Comparison of ENCODE assay signal across 1 cellular context in genomic region chr11:9264381-9265210, GRCh38.
A peak's percentile ranks its signal among the peaks of the same experiment; 100 is the strongest.
TF ChIP-seq lines count a peak whose summit lies in the region.

No MANE protein-coding gene starts in this region.

TF ChIP-seq in HepG2, 621 proteins besides CTCF, POLR2A, EP300 and RAD21 (continued from another document):
- TF ChIP-seq, protein P1, sequence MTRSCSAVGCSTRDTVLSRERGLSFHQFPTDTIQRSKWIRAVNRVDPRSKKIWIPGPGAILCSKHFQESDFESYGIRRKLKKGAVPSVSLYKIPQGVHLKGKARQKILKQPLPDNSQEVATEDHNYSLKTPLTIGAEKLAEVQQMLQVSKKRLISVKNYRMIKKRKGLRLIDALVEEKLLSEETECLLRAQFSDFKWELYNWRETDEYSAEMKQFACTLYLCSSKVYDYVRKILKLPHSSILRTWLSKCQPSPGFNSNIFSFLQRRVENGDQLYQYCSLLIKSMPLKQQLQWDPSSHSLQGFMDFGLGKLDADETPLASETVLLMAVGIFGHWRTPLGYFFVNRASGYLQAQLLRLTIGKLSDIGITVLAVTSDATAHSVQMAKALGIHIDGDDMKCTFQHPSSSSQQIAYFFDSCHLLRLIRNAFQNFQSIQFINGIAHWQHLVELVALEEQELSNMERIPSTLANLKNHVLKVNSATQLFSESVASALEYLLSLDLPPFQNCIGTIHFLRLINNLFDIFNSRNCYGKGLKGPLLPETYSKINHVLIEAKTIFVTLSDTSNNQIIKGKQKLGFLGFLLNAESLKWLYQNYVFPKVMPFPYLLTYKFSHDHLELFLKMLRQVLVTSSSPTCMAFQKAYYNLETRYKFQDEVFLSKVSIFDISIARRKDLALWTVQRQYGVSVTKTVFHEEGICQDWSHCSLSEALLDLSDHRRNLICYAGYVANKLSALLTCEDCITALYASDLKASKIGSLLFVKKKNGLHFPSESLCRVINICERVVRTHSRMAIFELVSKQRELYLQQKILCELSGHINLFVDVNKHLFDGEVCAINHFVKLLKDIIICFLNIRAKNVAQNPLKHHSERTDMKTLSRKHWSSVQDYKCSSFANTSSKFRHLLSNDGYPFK (CRISPR knock-in tag; IDR thresholded peaks at IDR 0.05; ENCODE audit: borderline replicate concordance), result no peak
- no peak for TF ChIP-seq KLF15 (CRISPR knock-in tag; IDR thresholded peaks at IDR 0.05; ENCODE audit: borderline replicate concordance)
- TF ChIP-seq MED8 (CRISPR knock-in tag; IDR thresholded peaks at IDR 0.05; ENCODE audit: insufficient replicate concordance), result no peak
- no peak for TF ChIP-seq ZSCAN5A (CRISPR knock-in tag; IDR thresholded peaks at IDR 0.05; ENCODE audit: borderline replicate concordance)
- TF ChIP-seq MAF1 (CRISPR knock-in tag; IDR thresholded peaks at IDR 0.05; ENCODE audit: borderline replicate concordance), result no peak
- no peak for TF ChIP-seq BHLHE40 (IDR thresholded peaks at IDR 0.05; ENCODE audit: low read length)
- no peak for TF ChIP-seq ZFP36L1 (CRISPR knock-in tag; IDR thresholded peaks at IDR 0.05)
- no peak for TF ChIP-seq SOX5 (CRISPR knock-in tag; IDR thresholded peaks at IDR 0.05; ENCODE audit: borderline replicate concordance)
- no peak for TF ChIP-seq YY1 (IDR thresholded peaks at IDR 0.05; ENCODE audit: insufficient read depth, insufficient replicate concordance, low read depth, low read length)
- no peak for TF ChIP-seq ZSCAN9 (CRISPR knock-in tag; IDR thresholded peaks at IDR 0.05; ENCODE audit: borderline replicate concordance)
- TF ChIP-seq SRSF4 (IDR thresholded peaks at IDR 0.05; ENCODE audit: low read depth, low read length, poor library complexity, severe bottlenecking), result no peak
- peak; percentile 41; the same call in 1 of the 2 replicates for TF ChIP-seq HDAC1 (CRISPR knock-in tag; IDR thresholded peaks at IDR 0.05)
- TF ChIP-seq, protein P2, sequence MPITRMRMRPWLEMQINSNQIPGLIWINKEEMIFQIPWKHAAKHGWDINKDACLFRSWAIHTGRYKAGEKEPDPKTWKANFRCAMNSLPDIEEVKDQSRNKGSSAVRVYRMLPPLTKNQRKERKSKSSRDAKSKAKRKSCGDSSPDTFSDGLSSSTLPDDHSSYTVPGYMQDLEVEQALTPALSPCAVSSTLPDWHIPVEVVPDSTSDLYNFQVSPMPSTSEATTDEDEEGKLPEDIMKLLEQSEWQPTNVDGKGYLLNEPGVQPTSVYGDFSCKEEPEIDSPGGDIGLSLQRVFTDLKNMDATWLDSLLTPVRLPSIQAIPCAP (CRISPR knock-in tag; IDR thresholded peaks at IDR 0.05; ENCODE audit: low read depth), result no peak
- TF ChIP-seq ZNF780A (CRISPR knock-in tag; IDR thresholded peaks at IDR 0.05), result no peak
- 0 out of 2 replicates have a peak, but pooled peaks have one; percentile 42 for TF ChIP-seq ZFAT (CRISPR knock-in tag; conservative IDR thresholded peaks at IDR 0.05)
- TF ChIP-seq ZNF24 (IDR thresholded peaks at IDR 0.05), result no peak
- peak; percentile 20 for TF ChIP-seq AGO2 (optimal IDR thresholded peaks at IDR 0.05; ENCODE audit: low read depth, low read length)
- TF ChIP-seq NCOA1 (CRISPR knock-in tag; IDR thresholded peaks at IDR 0.05), result no peak
- peak; percentile 9; the same call in 1 of the 2 replicates for TF ChIP-seq ZNF329 (CRISPR knock-in tag; IDR thresholded peaks at IDR 0.05; ENCODE audit: low read depth)
- TF ChIP-seq, protein P3, sequence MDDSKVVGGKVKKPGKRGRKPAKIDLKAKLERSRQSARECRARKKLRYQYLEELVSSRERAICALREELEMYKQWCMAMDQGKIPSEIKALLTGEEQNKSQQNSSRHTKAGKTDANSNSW (CRISPR knock-in tag; IDR thresholded peaks at IDR 0.05; ENCODE audit: borderline replicate concordance), result no peak
- no peak for TF ChIP-seq NKX3-1 (CRISPR knock-in tag; IDR thresholded peaks at IDR 0.05)
